In genomic region chr3:122974764-122975162, GRCh38 we compare ENCODE assay signal across 12 cellular contexts. TPM values are rescaled to one million over a fixed set of nuclear protein-coding genes. Genes with fewer than 3 reads are reported as not detected.
DNase-seq lines count a peak whose midpoint lies in the region; ATAC-seq and TF ChIP-seq lines count a peak whose summit lies in the region.
"Had no signal": no experiment of that assay in that cellular context is flagged by ENCODE, and none has a peak within 500 bp of the region (broad histone marks: within the 10 kb centered on the region; RNA-seq: fewer than 3 reads in every experiment).

No MANE protein-coding gene starts in this region.

- no peaks in the 10 kb centered on the region for H3K36me3 Mint-ChIP-seq in activated CD4-positive, alpha-beta memory T cell treated with anti-CD3 and anti-CD28 coated beads, Interleukin-2, amount 10 ng/mL, durations not matched to agents 7 days and 5 days (ENCODE audit: low read depth)
- no peaks in the 10 kb centered on the region for H3K36me3 Mint-ChIP-seq in activated CD4-positive, alpha-beta memory T cell treated with anti-CD3 and anti-CD28 coated beads for 36 hours
- H3K36me3 Mint-ChIP-seq in activated T-helper 2 cell treated with anti-CD3 and anti-CD28 coated beads, Interferon-gamma antibody, Interleukin-2, Interleukin-4, amounts not matched to agents 10 μg/mL and 5 μg/mL and 100 μg/mL, durations not matched to agents 14 hours and 24 hours and 36 hours (ENCODE audit: low read depth) = no peaks in the 10 kb centered on the region

- ATAC-seq in right cardiac atrium (peak; percentile 61 to 64), HG03521 (IDR thresholded peaks at IDR 0.05; ENCODE audit: unreplicated experiment) (no peak), HG03442 (IDR thresholded peaks at IDR 0.05; ENCODE audit: unreplicated experiment) (no peak)

- no peaks in the 10 kb centered on the region for H3K27me3 ChIP-seq in right cardiac atrium (ENCODE audit: control insufficient read depth, insufficient read depth)
- H3K27me3 ChIP-seq in transverse colon = no peaks in the 10 kb centered on the region

- H3K27ac ChIP-seq in right cardiac atrium (ENCODE audit: low read length) = peak overlapping the region; percentile 92
- H3K27ac ChIP-seq in transverse colon = peak overlapping the region; percentile 14 to 73 (median 58)
- H3K27ac ChIP-seq: psoas muscle had no signal

- WGBS in right cardiac atrium = 18% methylated on average over 2 of the region's 2 CpGs
- 34 to 50% methylated on average over 2 of the region's 2 CpGs for WGBS in transverse colon (ENCODE audit: low coverage in 1 of 2), 2 donors

- peaks cover 41% of the 10 kb centered on the region for H3K4me1 Mint-ChIP-seq in activated CD4-positive, alpha-beta memory T cell treated with anti-CD3 and anti-CD28 coated beads, Interleukin-2, amount 10 ng/mL, durations not matched to agents 7 days and 5 days
- peaks cover 15% of the 10 kb centered on the region for H3K4me1 Mint-ChIP-seq in activated CD4-positive, alpha-beta memory T cell treated with anti-CD3 and anti-CD28 coated beads for 36 hours (ENCODE audit: low read depth)
- peaks cover 21% of the 10 kb centered on the region for H3K4me1 Mint-ChIP-seq in activated T-helper 2 cell treated with anti-CD3 and anti-CD28 coated beads, Interferon-gamma antibody, Interleukin-2, Interleukin-4, amounts not matched to agents 10 μg/mL and 5 μg/mL and 100 μg/mL, durations not matched to agents 14 hours and 24 hours and 36 hours (ENCODE audit: low read depth)

- no peaks in the 10 kb centered on the region for H3K9me3 Mint-ChIP-seq in activated CD4-positive, alpha-beta memory T cell treated with anti-CD3 and anti-CD28 coated beads, Interleukin-2, amount 10 ng/mL, durations not matched to agents 7 days and 5 days
- H3K9me3 Mint-ChIP-seq in activated CD4-positive, alpha-beta memory T cell treated with anti-CD3 and anti-CD28 coated beads for 36 hours = no peaks in the 10 kb centered on the region
- H3K9me3 Mint-ChIP-seq in activated T-helper 2 cell treated with anti-CD3 and anti-CD28 coated beads, Interferon-gamma antibody, Interleukin-2, Interleukin-4, amounts not matched to agents 10 μg/mL and 5 μg/mL and 100 μg/mL, durations not matched to agents 14 hours and 24 hours and 36 hours = no peaks in the 10 kb centered on the region
- H3K9me3 Mint-ChIP-seq: dendritic cell treated with granulocyte-macrophage colony-stimulating factor and Interleukin-4, amounts not matched to agents 40 ng/mL and 50 ng/mL, for 4 days had no signal

- H3K4me3 Mint-ChIP-seq in activated CD4-positive, alpha-beta memory T cell treated with anti-CD3 and anti-CD28 coated beads, Interleukin-2, amount 10 ng/mL, durations not matched to agents 7 days and 5 days = peak overlapping the region; percentile 54
- no peak overlapping the region for H3K4me3 Mint-ChIP-seq in activated CD4-positive, alpha-beta memory T cell treated with anti-CD3 and anti-CD28 coated beads for 36 hours
- H3K4me3 Mint-ChIP-seq in activated T-helper 2 cell treated with anti-CD3 and anti-CD28 coated beads, Interferon-gamma antibody, Interleukin-2, Interleukin-4, amounts not matched to agents 10 μg/mL and 5 μg/mL and 100 μg/mL, durations not matched to agents 14 hours and 24 hours and 36 hours (ENCODE audit: low read depth) = peak overlapping the region; percentile 41
- H3K4me3 Mint-ChIP-seq: dendritic cell treated with granulocyte-macrophage colony-stimulating factor and Interleukin-4, amounts not matched to agents 40 ng/mL and 50 ng/mL, for 4 days had no signal

- TF ChIP-seq CTCF in transverse colon (IDR thresholded peaks at IDR 0.05) = no peak

- H3K9me3 ChIP-seq in right cardiac atrium (ENCODE audit: control insufficient read depth, low read length) (no peaks in the 10 kb centered on the region), transverse colon (no peaks in the 10 kb centered on the region)
- H3K9me3 ChIP-seq: psoas muscle had no signal

- H3K4me3 ChIP-seq in right cardiac atrium (ENCODE audit: low read length) = no peak overlapping the region
- H3K4me3 ChIP-seq in transverse colon = no peak overlapping the region
- H3K4me3 ChIP-seq: psoas muscle had no signal

- peaks cover 7% of the 10 kb centered on the region for H3K4me1 ChIP-seq in right cardiac atrium (ENCODE audit: control insufficient read depth, insufficient read depth, low read length)
- H3K4me1 ChIP-seq in transverse colon = peaks cover 4 to 18% (median 11%) of the 10 kb centered on the region in 4 donors

- DNase-seq in activated CD4-positive, alpha-beta memory T cell treated with anti-CD3 and anti-CD28 coated beads, Interleukin-2, amount 10 ng/mL, durations not matched to agents 7 days and 5 days = no peak
- DNase-seq in activated CD4-positive, alpha-beta memory T cell treated with anti-CD3 and anti-CD28 coated beads for 36 hours = no peak
- DNase-seq in activated T-helper 2 cell treated with anti-CD3 and anti-CD28 coated beads, Interferon-gamma antibody, Interleukin-2, Interleukin-4, amounts not matched to agents 10 μg/mL and 5 μg/mL and 100 μg/mL, durations not matched to agents 14 hours and 24 hours and 36 hours (ENCODE audit: low spot score) = no peak
- DNase-seq in right cardiac atrium (peak; percentile 48 to 84 (median 81)), transverse colon (no peak), NCI-H2029 (lab: John Stamatoyannopoulos, UW) (no peak)

- CTCF ChIA-PET in activated CD4-positive, alpha-beta memory T cell treated with anti-CD3 and anti-CD28 coated beads, Interleukin-2, amount 10 ng/mL, durations not matched to agents 7 days and 5 days (lab: Charles Lee) = interaction anchor here (1.0 kb wide), 1 partner anchor 34 kb away, joined by 3 read pairs; no protein-coding TSS in a partner anchor
- CTCF ChIA-PET in activated CD4-positive, alpha-beta memory T cell treated with anti-CD3 and anti-CD28 coated beads for 36 hours (lab: Charles Lee) = interaction anchor here (1.1 kb wide), 1 partner anchor 12 kb away, joined by 4 read pairs; no protein-coding TSS in a partner anchor

- POLR2A ChIA-PET in activated CD4-positive, alpha-beta memory T cell treated with anti-CD3 and anti-CD28 coated beads, Interleukin-2, amount 10 ng/mL, durations not matched to agents 7 days and 5 days (lab: Charles Lee) = no interaction called here
- POLR2A ChIA-PET in activated CD4-positive, alpha-beta memory T cell treated with anti-CD3 and anti-CD28 coated beads for 36 hours (lab: Charles Lee) = no interaction called here

- TF ChIP-seq EP300 in transverse colon (IDR thresholded peaks at IDR 0.05; ENCODE audit: low read depth) = no peak

- in situ Hi-C loops in transverse colon (cut with MboI; ENCODE audit: low pct_ligation_motif_present in 1 of 4, low pct_unique_long_range_greater_than_20kb in 1 of 4, low sequenced_read_pairs in 3 of 4) = no loop called here

- TF ChIP-seq POLR2A in transverse colon (IDR thresholded peaks at IDR 0.05) = no peak

- H3K36me3 ChIP-seq in transverse colon = no peaks in the 10 kb centered on the region

- peaks cover 22% of the 10 kb centered on the region for H3K27me3 Mint-ChIP-seq in activated CD4-positive, alpha-beta memory T cell treated with anti-CD3 and anti-CD28 coated beads, Interleukin-2, amount 10 ng/mL, durations not matched to agents 7 days and 5 days
- no peaks in the 10 kb centered on the region for H3K27me3 Mint-ChIP-seq in activated CD4-positive, alpha-beta memory T cell treated with anti-CD3 and anti-CD28 coated beads for 36 hours
- H3K27me3 Mint-ChIP-seq in activated T-helper 2 cell treated with anti-CD3 and anti-CD28 coated beads, Interferon-gamma antibody, Interleukin-2, Interleukin-4, amounts not matched to agents 10 μg/mL and 5 μg/mL and 100 μg/mL, durations not matched to agents 14 hours and 24 hours and 36 hours (ENCODE audit: low read depth) = peaks cover 9% of the 10 kb centered on the region

- H3K27ac Mint-ChIP-seq in activated CD4-positive, alpha-beta memory T cell treated with anti-CD3 and anti-CD28 coated beads, Interleukin-2, amount 10 ng/mL, durations not matched to agents 7 days and 5 days = peak overlapping the region; percentile 53
- H3K27ac Mint-ChIP-seq in activated CD4-positive, alpha-beta memory T cell treated with anti-CD3 and anti-CD28 coated beads for 36 hours = no peak overlapping the region
- no peak overlapping the region for H3K27ac Mint-ChIP-seq in activated T-helper 2 cell treated with anti-CD3 and anti-CD28 coated beads, Interferon-gamma antibody, Interleukin-2, Interleukin-4, amounts not matched to agents 10 μg/mL and 5 μg/mL and 100 μg/mL, durations not matched to agents 14 hours and 24 hours and 36 hours
- H3K27ac Mint-ChIP-seq: dendritic cell treated with granulocyte-macrophage colony-stimulating factor and Interleukin-4, amounts not matched to agents 40 ng/mL and 50 ng/mL, for 4 days had no signal

- intact Hi-C loops in activated CD4-positive, alpha-beta memory T cell treated with anti-CD3 and anti-CD28 coated beads for 36 hours (cut with micrococcal nuclease) = no loop called here
- intact Hi-C loops in activated T-helper 2 cell treated with anti-CD3 and anti-CD28 coated beads, Interferon-gamma antibody, Interleukin-2, Interleukin-4, amounts not matched to agents 10 μg/mL and 5 μg/mL and 100 μg/mL, durations not matched to agents 14 hours and 24 hours and 36 hours (cut with micrococcal nuclease) = no loop called here
- intact Hi-C loops in right cardiac atrium (cut with DNase I) = no loop called here
- intact Hi-C loops in transverse colon (cut with DNase I; ENCODE audit: low total_unique reads) = no loop called here

RNA-seq across cellular contexts. Expression of gene SEMA5B, which starts 52.8 kb away (rescaled TPM):
- total RNA-seq in activated CD4-positive, alpha-beta memory T cell treated with anti-CD3 and anti-CD28 coated beads, Interleukin-2, amount 10 ng/mL, durations not matched to agents 7 days and 5 days = under 1 TPM in 1 of 2 experiments, not detected in 1; 0.30 TPM
- not detected for total RNA-seq in activated CD4-positive, alpha-beta memory T cell treated with anti-CD3 and anti-CD28 coated beads for 36 hours
- not detected in 2 replicates for total RNA-seq in activated T-helper 2 cell treated with anti-CD3 and anti-CD28 coated beads, Interferon-gamma antibody, Interleukin-2, Interleukin-4, amounts not matched to agents 10 μg/mL and 5 μg/mL and 100 μg/mL, durations not matched to agents 14 hours and 24 hours and 36 hours
- total RNA-seq in right cardiac atrium (1 to 10 TPM in 3 of 4 donors, under 1 TPM in 1; 0.72 to 4.9 (median 3.1) TPM), transverse colon (1 to 10 TPM in 1 of 4 donors, under 1 TPM in 2, not detected in 1; 0.16 to 1.4 (median 0.27) TPM)
- 3.3 TPM for polyA plus RNA-seq in right cardiac atrium
- total RNA-seq: SK-MEL-5 had no signal
- polyA plus RNA-seq: BJ had no signal

Comparison
In these comparisons a context has a peak if more than half of its experiments do, and no peak if none do; other contexts are left out.
1. DNase-seq: peak in right cardiac atrium (3 of 3); none in activated CD4-positive, alpha-beta memory T cell treated with anti-CD3 and anti-CD28 coated beads, Interleukin-2, amount 10 ng/mL, durations not matched to agents 7 days and 5 days (single experiment), activated CD4-positive, alpha-beta memory T cell treated with anti-CD3 and anti-CD28 coated beads for 36 hours (single experiment), activated T-helper 2 cell treated with anti-CD3 and anti-CD28 coated beads, Interferon-gamma antibody, Interleukin-2, Interleukin-4, amounts not matched to agents 10 μg/mL and 5 μg/mL and 100 μg/mL, durations not matched to agents 14 hours and 24 hours and 36 hours (single experiment), transverse colon (single experiment) and NCI-H2029 (single experiment).
2. ATAC-seq: peak in right cardiac atrium (2 of 2); none in HG03521 (single experiment) and HG03442 (single experiment).